In genomic region chrX:45743081-45743533, GRCh38 we compare ENCODE assay signal across 8 cellular contexts.
DNase-seq lines count a peak whose midpoint lies in the region; ATAC-seq lines count a peak whose summit lies in the region.
"Had no signal": no experiment of that assay in that cellular context is flagged by ENCODE, and none has a peak within 500 bp of the region (broad histone marks: within the 10 kb centered on the region; RNA-seq: fewer than 3 reads in every experiment).

No MANE protein-coding gene starts in this region.

- H3K9me3 Mint-ChIP-seq in activated T-cell treated with anti-CD3 and anti-CD28 coated beads, Interleukin-2, amount 50 U/mL, for 72 hours, result no peaks in the 10 kb centered on the region
- H3K9me3 Mint-ChIP-seq in memory B cell, result no peaks in the 10 kb centered on the region

- peaks cover 5 to 10% of the 10 kb centered on the region in 2 donors for H3K36me3 Mint-ChIP-seq in activated T-cell treated with anti-CD3 and anti-CD28 coated beads, Interleukin-2, amount 50 U/mL, for 72 hours (ENCODE audit: insufficient read depth in 2 of 2)
- peaks cover 12% of the 10 kb centered on the region for H3K36me3 Mint-ChIP-seq in memory B cell

- DNase-seq in GDM1 (lab: John Stamatoyannopoulos, UW), result peak; percentile 35
- peak; percentile 63 for DNase-seq in HK-2 (ENCODE audit: unreplicated experiment)
- DNase-seq in activated T-cell treated with anti-CD3 and anti-CD28 coated beads, Interleukin-2, amount 50 U/mL, for 72 hours, result peak in 1 of 2 donors; percentile 6
- no peak for DNase-seq in memory B cell (ENCODE audit: low spot score in 2 of 2)
- DNase-seq in NCI-H510A (lab: John Stamatoyannopoulos, UW), result no peak
- DNase-seq in stimulated activated naive CD4-positive, alpha-beta T cell (lab: John Stamatoyannopoulos, UW), result no peak
- DNase-seq: NCI-H1092 treated with DMSO at 0.1 percent for 48 hours had no signal

- H3K4me1 Mint-ChIP-seq in activated T-cell treated with anti-CD3 and anti-CD28 coated beads, Interleukin-2, amount 50 U/mL, for 72 hours (ENCODE audit: low read depth), result no peaks in the 10 kb centered on the region
- peaks cover 2% of the 10 kb centered on the region for H3K4me1 Mint-ChIP-seq in memory B cell

- H3K4me3 Mint-ChIP-seq in activated T-cell treated with anti-CD3 and anti-CD28 coated beads, Interleukin-2, amount 50 U/mL, for 72 hours, result no peak overlapping the region
- H3K4me3 Mint-ChIP-seq in memory B cell, result no peak overlapping the region

- ATAC-seq in activated T-cell treated with anti-CD3 and anti-CD28 coated beads, Interleukin-2, amount 50 U/mL, for 72 hours (replicated peaks in 1 of 2), result peak; percentile 70
- ATAC-seq in memory B cell (ENCODE audit: low read depth), result peak; percentile 29
- no peak for ATAC-seq in HG03342 (IDR thresholded peaks at IDR 0.05; ENCODE audit: unreplicated experiment)

- H3K27ac Mint-ChIP-seq in activated T-cell treated with anti-CD3 and anti-CD28 coated beads, Interleukin-2, amount 50 U/mL, for 72 hours, result no peak overlapping the region
- no peak overlapping the region for H3K27ac Mint-ChIP-seq in memory B cell

- no peaks in the 10 kb centered on the region for H3K27me3 Mint-ChIP-seq in activated T-cell treated with anti-CD3 and anti-CD28 coated beads, Interleukin-2, amount 50 U/mL, for 72 hours (ENCODE audit: low read depth)
- H3K27me3 Mint-ChIP-seq in memory B cell, result no peaks in the 10 kb centered on the region

Comparison
In these comparisons a context has a peak if more than half of its experiments do, and no peak if none do; other contexts are left out.
1. DNase-seq: peak in GDM1 (single experiment) and HK-2 (single experiment); none in memory B cell (0 of 2), NCI-H510A (single experiment) and stimulated activated naive CD4-positive, alpha-beta T cell (0 of 6).